17 cellular contexts compared by ENCODE assay signal in the genomic region with DNA sequence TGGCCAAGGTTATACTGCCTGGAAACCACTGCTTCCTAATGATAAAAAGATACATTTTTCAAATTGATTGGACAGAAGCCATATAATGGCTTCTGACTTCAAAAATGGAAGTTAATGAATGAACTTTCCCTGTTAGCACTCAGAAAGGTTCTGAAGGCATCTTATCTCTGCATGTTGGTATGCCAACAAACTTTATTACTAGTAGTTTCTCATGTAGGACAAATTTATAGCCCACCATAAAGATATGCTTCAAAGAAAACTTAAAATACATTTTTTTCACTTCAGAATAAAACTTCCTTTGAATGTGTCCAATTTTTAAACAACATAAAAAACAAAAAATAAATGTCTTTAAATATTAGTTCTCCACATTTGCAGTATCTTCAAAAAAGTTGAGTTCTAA. TPM values are rescaled to one million over a fixed set of nuclear protein-coding genes. Genes with fewer than 3 reads are reported as not detected.
"Had no signal": no experiment of that assay in that cellular context is flagged by ENCODE, and none has a peak within 500 bp of the region (broad histone marks: within the 10 kb centered on the region; RNA-seq: fewer than 3 reads in every experiment).

No MANE protein-coding gene starts in this region.

- H3K9me3 Mint-ChIP-seq: endodermal cell, nephron progenitor cell had no signal

- H3K4me3 Mint-ChIP-seq: endodermal cell, nephron progenitor cell had no signal

- FAIRE-seq: keratinocyte had no signal

- H3K27ac ChIP-seq: cardiac muscle cell, foreskin keratinocyte, SK-N-MC, tibial nerve had no signal

- H3K27ac Mint-ChIP-seq: endodermal cell, nephron progenitor cell had no signal

- DNase-seq: activated CD4-positive, alpha-beta T cell treated with anti-CD3 and anti-CD28 coated beads, Interleukin-2, amount 50 U/mL, for 1 hour; activated CD4-positive, CD25-positive, alpha-beta regulatory T cell; amygdala; endodermal cell; foreskin keratinocyte; glutamatergic neuron; hippocampal formation; nephron progenitor cell; occipital lobe; posterior cingulate gyrus; retina; stimulated activated naive CD4-positive, alpha-beta T cell; T-helper 9 cell had no signal

- H3K4me1 Mint-ChIP-seq: endodermal cell, nephron progenitor cell had no signal

RNA-seq across cellular contexts. Expression of gene DOCK10, which starts 10.0 kb away (rescaled TPM):
- total RNA-seq: cardiac muscle cell had no signal
